In the genomic region with DNA sequence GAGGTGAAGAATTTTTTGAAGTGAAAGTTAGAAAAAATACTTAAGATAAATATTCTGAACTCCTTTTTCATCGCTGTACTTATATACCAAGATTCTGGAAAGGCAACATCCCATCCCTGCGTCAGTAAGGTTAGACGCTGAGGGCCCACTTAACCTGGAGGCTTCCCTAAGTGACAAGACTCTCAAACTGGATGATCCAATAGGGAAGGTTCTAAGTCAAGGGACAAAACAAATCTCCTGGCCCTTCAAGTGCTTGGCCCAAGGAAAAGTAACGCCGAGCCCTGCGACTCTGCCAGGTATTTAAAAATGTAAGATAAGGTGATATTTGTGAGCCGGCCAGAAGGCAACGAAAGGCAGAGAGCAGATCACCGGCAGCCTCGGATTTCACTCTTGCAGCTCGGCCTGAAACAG, we compare ENCODE assay signal across 8 cellular contexts. TPM values are rescaled to one million over a fixed set of nuclear protein-coding genes. Genes with fewer than 3 reads are reported as not detected.
A peak's percentile ranks its signal among the peaks of the same experiment; 100 is the strongest.
DNase-seq lines count a peak whose midpoint lies in the region; ATAC-seq and TF ChIP-seq lines count a peak whose summit lies in the region.

No MANE protein-coding gene starts in this region.

- no peak for TF ChIP-seq EP300 in tibial nerve (IDR thresholded peaks at IDR 0.05)

- DNase-seq in activated CD8-positive, alpha-beta memory T cell treated with anti-CD3 and anti-CD28 coated beads, Interleukin-2, amount 10 ng/mL, durations not matched to agents 7 days and 5 days: no peak
- no peak for DNase-seq in activated CD8-positive, alpha-beta memory T cell treated with anti-CD3 and anti-CD28 coated beads, Interleukin-2, amount 50 U/mL, for 4 hours
- DNase-seq in tibial nerve (ENCODE audit: low spot score in 2 of 2) (no peak), COR-L47 (lab: John Stamatoyannopoulos, UW) (no peak)

- ATAC-seq in activated CD8-positive, alpha-beta memory T cell treated with anti-CD3 and anti-CD28 coated beads, Interleukin-2, amount 10 ng/mL, durations not matched to agents 7 days and 5 days: no peak
- ATAC-seq in HG02852 (IDR thresholded peaks at IDR 0.05; ENCODE audit: unreplicated experiment) (no peak), GM18909 (IDR thresholded peaks at IDR 0.05; ENCODE audit: poor library complexity, unreplicated experiment) (no peak)

- no peaks in the 10 kb centered on the region for H3K9me3 Mint-ChIP-seq in activated CD8-positive, alpha-beta memory T cell treated with anti-CD3 and anti-CD28 coated beads, Interleukin-2, amount 10 ng/mL, durations not matched to agents 7 days and 5 days (ENCODE audit: low read depth)

- peak overlapping the region; percentile 88 for H3K4me3 Mint-ChIP-seq in activated CD8-positive, alpha-beta memory T cell treated with anti-CD3 and anti-CD28 coated beads, Interleukin-2, amount 10 ng/mL, durations not matched to agents 7 days and 5 days

- WGBS in tibial nerve, 2 donors: 25 to 31% methylated on average over 11 of the region's 11 CpGs

- peaks cover 0 to 29% (median 8%) of the 10 kb centered on the region in 4 donors for H3K4me1 ChIP-seq in tibial nerve

- H3K27ac Mint-ChIP-seq in activated CD8-positive, alpha-beta memory T cell treated with anti-CD3 and anti-CD28 coated beads, Interleukin-2, amount 10 ng/mL, durations not matched to agents 7 days and 5 days: peak overlapping the region; percentile 92

- H3K27ac ChIP-seq in angular gyrus (ENCODE audit: low read depth, low read length): peak overlapping the region; percentile 74
- peak overlapping the region; percentile 85 for H3K27ac ChIP-seq in layer of hippocampus (ENCODE audit: low read depth, low read length)
- H3K27ac ChIP-seq in tibial nerve: peak overlapping the region in 3 of 4 donors; percentile 37 to 88 (median 82)

- H3K36me3 Mint-ChIP-seq in activated CD8-positive, alpha-beta memory T cell treated with anti-CD3 and anti-CD28 coated beads, Interleukin-2, amount 10 ng/mL, durations not matched to agents 7 days and 5 days: peaks cover 10% of the 10 kb centered on the region

- CTCF ChIA-PET in activated CD8-positive, alpha-beta memory T cell treated with anti-CD3 and anti-CD28 coated beads, Interleukin-2, amount 10 ng/mL, durations not matched to agents 7 days and 5 days (lab: Charles Lee): no interaction called here

- no peaks in the 10 kb centered on the region for H3K27me3 ChIP-seq in layer of hippocampus (ENCODE audit: control insufficient read depth, insufficient read depth, low read length)
- H3K27me3 ChIP-seq in tibial nerve: no peaks in the 10 kb centered on the region

- peaks cover 5% of the 10 kb centered on the region for H3K27me3 Mint-ChIP-seq in activated CD8-positive, alpha-beta memory T cell treated with anti-CD3 and anti-CD28 coated beads, Interleukin-2, amount 10 ng/mL, durations not matched to agents 7 days and 5 days

- no peaks in the 10 kb centered on the region for H3K36me3 ChIP-seq in tibial nerve

- peak overlapping the region; percentile 52 to 92 (median 72) for H3K4me3 ChIP-seq in tibial nerve

- no peak for TF ChIP-seq POLR2A in tibial nerve (IDR thresholded peaks at IDR 0.05)

- TF ChIP-seq CTCF in tibial nerve (IDR thresholded peaks at IDR 0.05): no peak

- H3K4me1 Mint-ChIP-seq in activated CD8-positive, alpha-beta memory T cell treated with anti-CD3 and anti-CD28 coated beads, Interleukin-2, amount 10 ng/mL, durations not matched to agents 7 days and 5 days: peaks cover 38% of the 10 kb centered on the region

- H3K9me3 ChIP-seq in tibial nerve: no peaks in the 10 kb centered on the region

RNA-seq across cellular contexts. Expression of gene STK39, which starts 1.3 kb away (rescaled TPM):
- total RNA-seq in activated CD8-positive, alpha-beta memory T cell treated with anti-CD3 and anti-CD28 coated beads, Interleukin-2, amount 10 ng/mL, durations not matched to agents 7 days and 5 days: 10 to 100 TPM; 29.4 to 35.7 TPM
- 10 to 100 TPM in 3 of 4 donors, 1 to 10 TPM in 1; 8.5 to 13.5 (median 12.0) TPM for total RNA-seq in tibial nerve
